ENCODE assay signal across 14 cellular contexts in the genomic region with DNA sequence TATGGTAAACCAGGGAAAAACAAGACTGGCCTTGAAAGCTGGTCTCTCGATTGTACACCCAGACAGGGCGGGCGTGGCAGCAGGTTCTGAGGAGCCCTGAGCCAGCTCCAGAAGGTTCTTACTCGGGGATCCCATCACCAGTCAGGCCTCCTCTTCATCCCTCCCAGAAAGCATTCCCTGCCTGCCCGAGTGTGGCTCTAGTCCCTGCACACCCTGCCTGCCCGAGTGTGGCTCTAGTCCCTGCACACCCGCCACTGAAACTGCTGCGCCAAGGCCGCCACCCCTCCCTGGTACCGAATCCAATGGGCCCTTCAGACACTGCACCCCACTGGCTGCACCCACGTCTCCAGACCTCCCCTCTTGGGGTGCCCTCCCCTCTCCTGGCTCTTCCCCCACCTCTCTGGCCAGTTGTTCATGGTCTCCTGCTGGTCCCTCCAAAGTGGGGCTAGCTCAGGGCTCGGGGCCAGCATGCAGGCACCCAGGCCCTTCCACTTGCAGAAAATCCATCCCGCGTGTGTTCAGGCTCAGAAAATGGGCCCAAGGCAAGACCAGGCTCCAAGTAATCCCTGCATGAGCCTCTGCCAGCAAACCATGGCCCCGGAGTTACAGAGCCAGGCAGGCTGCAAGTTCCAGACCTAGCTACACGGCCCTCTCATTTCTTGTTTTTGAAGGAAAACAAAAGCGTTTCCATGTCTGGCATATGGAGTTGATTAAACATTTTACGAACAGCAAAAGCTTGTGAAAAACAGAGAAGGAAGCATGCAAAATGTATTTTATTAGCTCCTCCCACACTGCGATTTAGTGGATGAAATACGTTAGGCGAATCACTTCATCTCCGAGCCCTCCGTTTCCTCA. TPM values are rescaled to one million over a fixed set of nuclear protein-coding genes. Genes with fewer than 3 reads are reported as not detected.
DNase-seq lines count a peak whose midpoint lies in the region; ATAC-seq and TF ChIP-seq lines count a peak whose summit lies in the region.
"Had no signal": no experiment of that assay in that cellular context is flagged by ENCODE, and none has a peak within 500 bp of the region (broad histone marks: within the 10 kb centered on the region; RNA-seq: fewer than 3 reads in every experiment).

No MANE protein-coding gene starts in this region.

- peaks cover 7% of the 10 kb centered on the region for H3K36me3 Mint-ChIP-seq in chondrocyte (ENCODE audit: low read depth)

- TF ChIP-seq CTCF in HFF-Myc (IDR thresholded peaks at IDR 0.05; ENCODE audit: low read depth, low read length, missing control alignments) (no peak), chondrocyte (IDR thresholded peaks at IDR 0.05) (no peak), uterus (IDR thresholded peaks at IDR 0.05) (no peak), foreskin keratinocyte (conservative IDR thresholded peaks at IDR 0.05) (no peak)

- H3K4me3 Mint-ChIP-seq in chondrocyte (ENCODE audit: unreplicated experiment), result peak overlapping the region; percentile 70
- H3K4me3 Mint-ChIP-seq: activated naive CD8-positive, alpha-beta T cell treated with anti-CD3 and anti-CD28 coated beads, Interleukin-2, amount 50 U/mL, for 24 hours had no signal

- peak overlapping the region; percentile 49 for H3K4me3 ChIP-seq in HFF-Myc (replicated peaks; ENCODE audit: low read depth, low read length)
- peak overlapping the region in 1 of 2 experiments; percentile 78 for H3K4me3 ChIP-seq in mesenchymal stem cell (ENCODE audit: insufficient read depth in 1 of 2, low read depth in 1 of 2, low read length in 2 of 2)
- H3K4me3 ChIP-seq in uterus, result no peak overlapping the region

- WGBS in mesenchymal stem cell, result 91% methylated on average over 23 of the region's 23 CpGs

- H3K4me2 ChIP-seq in mesenchymal stem cell (ENCODE audit: low read length, poor library complexity, severe bottlenecking), result no peak overlapping the region

- DNase-seq in HFF-Myc (ENCODE audit: extremely low read depth, low read depth) (peak; percentile 88), chondrocyte (ENCODE audit: low spot score) (peak; percentile 92), mesenchymal stem cell (no peak), uterus (no peak), SK-N-DZ (ENCODE audit: low spot score) (no peak), UCSD-AML1 (lab: John Stamatoyannopoulos, UW; ENCODE audit: unreplicated experiment) (no peak), foreskin keratinocyte (no peak)
- DNase-seq: activated naive CD8-positive, alpha-beta T cell treated with anti-CD3 and anti-CD28 coated beads, Interleukin-2, amount 50 U/mL, for 24 hours; Calu3; NCI-H1436; NCI-H748 treated with DMSO at 0.1 percent for 48 hours; sigmoid colon; stomach had no signal

- peak overlapping the region in 1 of 2 experiments; percentile 90 for H3K14ac ChIP-seq in mesenchymal stem cell (ENCODE audit: low read length in 2 of 2)

- peak overlapping the region; percentile 60 for H2BK15ac ChIP-seq in mesenchymal stem cell (ENCODE audit: low read depth, poor library complexity, severe bottlenecking)

- H3K36me3 ChIP-seq in mesenchymal stem cell (ENCODE audit: control insufficient read depth in 1 of 2, insufficient read depth in 2 of 2, low read depth in 1 of 2, low read length in 2 of 2) (peaks cover 9 to 15% of the 10 kb centered on the region in 2 experiments), uterus (no peaks in the 10 kb centered on the region)

- no peak overlapping the region for H3K23ac ChIP-seq in mesenchymal stem cell (ENCODE audit: low read length in 2 of 2)

- H3K27me3 ChIP-seq in mesenchymal stem cell (ENCODE audit: control insufficient read depth in 1 of 2, insufficient read depth in 1 of 2, low read length in 2 of 2) (no peaks in the 10 kb centered on the region), uterus (no peaks in the 10 kb centered on the region), foreskin keratinocyte (no peaks in the 10 kb centered on the region)
- H3K27me3 ChIP-seq: sigmoid colon, stomach had no signal

- H2AFZ ChIP-seq in mesenchymal stem cell (ENCODE audit: low read depth, low read length), result no peak overlapping the region

- peak overlapping the region; percentile 56 for H4K8ac ChIP-seq in mesenchymal stem cell (ENCODE audit: low read length)

- no peaks in the 10 kb centered on the region for H3K9me3 Mint-ChIP-seq in chondrocyte (ENCODE audit: low read depth)
- H3K9me3 Mint-ChIP-seq: activated naive CD8-positive, alpha-beta T cell treated with anti-CD3 and anti-CD28 coated beads, Interleukin-2, amount 50 U/mL, for 24 hours; nephron had no signal

- H4K91ac ChIP-seq in mesenchymal stem cell (ENCODE audit: low read length), result no peak overlapping the region

- no peak overlapping the region for H2BK5ac ChIP-seq in mesenchymal stem cell (ENCODE audit: low read depth, low read length, poor library complexity, severe bottlenecking)

- ATAC-seq in foreskin keratinocyte, result no peak
- ATAC-seq: activated naive CD8-positive, alpha-beta T cell treated with anti-CD3 and anti-CD28 coated beads, Interleukin-2, amount 50 U/mL, for 24 hours had no signal

- H2AK5ac ChIP-seq in mesenchymal stem cell (ENCODE audit: low read length, severe bottlenecking), result peak overlapping the region; percentile 83

- peak overlapping the region; percentile 76 to 95 for H3K18ac ChIP-seq in mesenchymal stem cell (ENCODE audit: low read depth in 1 of 2, low read length in 2 of 2)

- peak overlapping the region; percentile 14 to 88 for H2BK12ac ChIP-seq in mesenchymal stem cell (ENCODE audit: low read length in 2 of 2)

- peaks cover 26% of the 10 kb centered on the region for H3K79me1 ChIP-seq in mesenchymal stem cell (replicated peaks; ENCODE audit: low read length, poor library complexity, severe bottlenecking)

- peak overlapping the region; percentile 90 for H3K9ac ChIP-seq in mesenchymal stem cell (ENCODE audit: low read length)

- H3K27me3 Mint-ChIP-seq in chondrocyte (ENCODE audit: low read depth), result no peaks in the 10 kb centered on the region
- H3K27me3 Mint-ChIP-seq: activated naive CD8-positive, alpha-beta T cell treated with anti-CD3 and anti-CD28 coated beads, Interleukin-2, amount 50 U/mL, for 24 hours had no signal

- peak overlapping the region; percentile 96 for H3K27ac Mint-ChIP-seq in chondrocyte (ENCODE audit: unreplicated experiment)
- H3K27ac Mint-ChIP-seq: activated naive CD8-positive, alpha-beta T cell treated with anti-CD3 and anti-CD28 coated beads, Interleukin-2, amount 50 U/mL, for 24 hours had no signal

- H3K4me1 ChIP-seq in mesenchymal stem cell (ENCODE audit: control insufficient read depth, insufficient read depth, low read depth, low read length) (peaks cover 52% of the 10 kb centered on the region), uterus (peaks cover 0 to 9% of the 10 kb centered on the region in 2 donors), foreskin keratinocyte (peaks cover 12% of the 10 kb centered on the region)

- no peaks in the 10 kb centered on the region for H3K9me3 ChIP-seq in mesenchymal stem cell (ENCODE audit: control insufficient read depth, low read length)
- no peaks in the 10 kb centered on the region for H3K9me3 ChIP-seq in uterus
- H3K9me3 ChIP-seq: sigmoid colon, stomach had no signal

- H3K4ac ChIP-seq in mesenchymal stem cell (ENCODE audit: low read depth in 1 of 2, low read length in 2 of 2), result peak overlapping the region; percentile 43 to 70

- H2BK120ac ChIP-seq in mesenchymal stem cell (ENCODE audit: low read depth, low read length), result no peak overlapping the region

- H3K4me1 Mint-ChIP-seq in chondrocyte (ENCODE audit: low read depth), result peaks cover 61% of the 10 kb centered on the region

- no peak overlapping the region for H3K27ac ChIP-seq in mesenchymal stem cell (ENCODE audit: low read length, poor library complexity, severe bottlenecking)
- H3K27ac ChIP-seq in uterus, result peak overlapping the region; percentile 66 to 72
- H3K27ac ChIP-seq in foreskin keratinocyte, result no peak overlapping the region

- TF ChIP-seq POLR2A in uterus (IDR thresholded peaks at IDR 0.05), result no peak

- intact Hi-C loops in uterus (cut with DNase I; ENCODE audit: low total_unique reads), result no loop called here

RNA-seq across cellular contexts. Expression of gene KIAA0930, which starts 29.9 kb away (rescaled TPM):
- 103 to 109 TPM (median 109 TPM) in 3 replicates for total RNA-seq in chondrocyte
- polyA plus RNA-seq in mesenchymal stem cell (2013, experiment 1 of 2), result 99.4 TPM
- polyA plus RNA-seq in mesenchymal stem cell (2013, experiment 2 of 2), result 104 TPM
- total RNA-seq in uterus, result 10 to 100 TPM in 3 of 4 donors, 1 to 10 TPM in 1; 9.4 to 31.8 (median 19.6) TPM
- 34.4 and 35.8 TPM in 2 replicates for polyA plus RNA-seq in SK-N-DZ (2014; cell fraction: cytosol; rRNA removed)
- polyA plus RNA-seq in SK-N-DZ (2014; cell fraction: nucleus; rRNA removed), result 30.4 and 46.5 TPM in 2 replicates
- total RNA-seq in foreskin keratinocyte, result 108 and 112 TPM in 2 replicates
- polyA plus RNA-seq in foreskin keratinocyte, result 93.5 and 102 TPM in 2 replicates

RNA-seq across cellular contexts. Expression of gene NUP50, which starts 47.1 kb away (rescaled TPM):
- total RNA-seq in chondrocyte (35.8 to 44.1 TPM (median 41.6 TPM) in 3 replicates), uterus (100 to 1,000 TPM in 2 of 4 donors, 10 to 100 TPM in 2; 45.7 to 558 (median 101) TPM), foreskin keratinocyte (63.7 and 67.4 TPM in 2 replicates)
- 31.3 TPM for polyA plus RNA-seq in mesenchymal stem cell (2013, experiment 1 of 2)
- 31.6 TPM for polyA plus RNA-seq in mesenchymal stem cell (2013, experiment 2 of 2)
- 31.5 and 52.3 TPM in 2 replicates for polyA plus RNA-seq in SK-N-DZ (2014; cell fraction: cytosol; rRNA removed)
- 31.0 and 48.2 TPM in 2 replicates for polyA plus RNA-seq in SK-N-DZ (2014; cell fraction: nucleus; rRNA removed)
- polyA plus RNA-seq in foreskin keratinocyte, result 15.8 and 20.4 TPM in 2 replicates

Comparison
In these comparisons a context has a peak if more than half of its experiments do, and no peak if none do; other contexts are left out.
1. DNase-seq: peak in HFF-Myc (single experiment) and chondrocyte (single experiment); none in mesenchymal stem cell (single experiment), uterus (0 of 2), SK-N-DZ (single experiment), UCSD-AML1 (single experiment) and foreskin keratinocyte (0 of 2).
2. H3K27ac ChIP-seq: peak in uterus (2 of 2); none in mesenchymal stem cell (single experiment) and foreskin keratinocyte (single experiment).